9 cellular contexts compared by ENCODE assay signal in the genomic region with DNA sequence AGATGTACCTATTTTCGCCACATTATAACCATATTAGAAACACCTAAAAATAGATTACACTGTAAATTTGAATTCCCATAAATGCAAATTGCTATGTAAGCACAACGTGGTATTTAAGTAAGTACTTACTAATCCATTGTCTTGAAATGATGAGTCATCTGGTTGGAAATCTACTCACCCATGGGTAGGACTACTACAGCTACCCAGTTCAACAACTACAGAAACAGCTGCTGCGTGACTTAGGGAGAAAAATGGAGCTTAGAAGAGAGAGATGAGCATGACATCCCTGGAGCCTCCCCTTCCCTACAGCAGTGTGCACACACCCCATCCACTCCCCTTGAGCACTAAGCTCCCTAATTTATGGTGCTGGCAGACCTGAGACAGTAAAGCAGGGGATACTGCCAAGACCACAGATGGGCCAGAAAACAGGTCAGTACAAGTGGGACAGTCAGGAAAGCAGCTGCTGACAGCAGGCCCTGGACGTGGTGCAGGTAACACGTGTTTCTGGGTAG. TPM values are rescaled to one million over a fixed set of nuclear protein-coding genes. Genes with fewer than 3 reads are reported as not detected.
DNase-seq lines count a peak whose midpoint lies in the region; ATAC-seq, FAIRE-seq and TF ChIP-seq lines count a peak whose summit lies in the region.
"Had no signal": no experiment of that assay in that cellular context is flagged by ENCODE, and none has a peak within 500 bp of the region (broad histone marks: within the 10 kb centered on the region; RNA-seq: fewer than 3 reads in every experiment).

No MANE protein-coding gene starts in this region.

- H3K79me2 ChIP-seq in H1 (ENCODE audit: control insufficient read depth in 1 of 2, insufficient read depth in 2 of 2, low read length in 2 of 2), result no peaks in the 10 kb centered on the region

- CTCF ChIA-PET in H1 (lab: Charles Lee; ENCODE audit: partially characterized antibody), result interaction anchor here (1.2 to 1.9 kb wide), 3 partner anchors 9 to 224 kb away, joined by 3 to 14 read pairs (median 12); no protein-coding TSS in a partner anchor

- no peak for TF ChIP-seq POLR2A in NB4 (IDR thresholded peaks at IDR 0.05; ENCODE audit: extremely low read depth, insufficient read length)
- no peak for TF ChIP-seq POLR2A in H1 (IDR thresholded peaks at IDR 0.05; ENCODE audit: control extremely low read depth in 1 of 2, low read depth in 2 of 2, low read length in 2 of 2)

- POLR2A ChIA-PET in H1 (lab: Charles Lee; ENCODE audit: partially characterized antibody), result interaction anchor here (0.6 kb wide), 1 partner anchor 517 kb away, joined by 3 read pairs; no protein-coding TSS in a partner anchor

- intact Hi-C loops in aorta (cut with DNase I), result no loop called here
- intact Hi-C loops in sciatic nerve (cut with DNase I), result no loop called here

- no peak overlapping the region for H2AFZ ChIP-seq in H1 (ENCODE audit: low read length)

- TF ChIP-seq CTCF in NB4 (IDR thresholded peaks at IDR 0.05; ENCODE audit: low read depth, low read length), result no peak
- TF ChIP-seq CTCF in H1 (IDR thresholded peaks at IDR 0.05; ENCODE audit: control extremely low read depth in 1 of 3, insufficient read depth in 1 of 3, low read depth in 1 of 3, low read length in 3 of 3), result no peak

- H3K4me2 ChIP-seq in H1 (ENCODE audit: insufficient read depth in 1 of 2, low read depth in 2 of 2, low read length in 2 of 2), result no peak overlapping the region

- no peak overlapping the region for H3K14ac ChIP-seq in H1 (ENCODE audit: insufficient read length)

- DNase-seq in COLO668 (lab: John Stamatoyannopoulos, UW; ENCODE audit: unreplicated experiment) (peak; percentile 17), NB4 (ENCODE audit: low read depth) (peak; percentile 48), H1 (ENCODE audit: low read depth in 1 of 2, low spot score in 2 of 2) (peak in 1 of 2 experiments; percentile 37), GM19238 (ENCODE audit: insufficient read length, low spot score) (no peak), aorta (no peak), sciatic nerve (ENCODE audit: low spot score) (no peak)
- no peak for DNase-seq in activated CD4-positive, CD25-positive, alpha-beta regulatory T cell (lab: John Stamatoyannopoulos, UW)
- DNase-seq: GDM1 had no signal

- peak; percentile 44 for ATAC-seq in GM21390 (IDR thresholded peaks at IDR 0.05; ENCODE audit: unreplicated experiment)
- ATAC-seq in aorta (ENCODE audit: low FRiP score), result no peak
- no peak for ATAC-seq in sciatic nerve

- H3K27me3 ChIP-seq in H1 (replicated peaks in 1 of 4; ENCODE audit: control insufficient read depth in 3 of 4, extremely low read depth in 1 of 4, insufficient read depth in 3 of 4, low read length in 3 of 4) (no peaks in the 10 kb centered on the region), aorta (ENCODE audit: control insufficient read depth in 1 of 2, insufficient read depth in 2 of 2, low read length in 1 of 2) (no peaks in the 10 kb centered on the region)

- H3K23ac ChIP-seq in H1 (ENCODE audit: insufficient read length), result no peak overlapping the region

- peaks cover 0 to 3% (median 1%) of the 10 kb centered on the region in 4 experiments; a peak in 1 of 7 replicates for H3K4me1 ChIP-seq in H1 (replicated peaks in 1 of 4; ENCODE audit: control insufficient read depth in 3 of 4, insufficient read depth in 4 of 4, low read length in 3 of 4)
- no peaks in the 10 kb centered on the region for H3K4me1 ChIP-seq in aorta (ENCODE audit: control insufficient read depth in 1 of 2, insufficient read depth in 2 of 2, low read length in 2 of 2)

- FAIRE-seq in H1 (lab: Jason Lieb, UNC), result no peak

- no peak overlapping the region for H2BK120ac ChIP-seq in H1 (replicated peaks; ENCODE audit: low read depth, low read length)

- H3K9me3 ChIP-seq in H1 (ENCODE audit: insufficient read depth in 2 of 2, low read depth in 1 of 2, low read length in 1 of 2) (no peaks in the 10 kb centered on the region), aorta (ENCODE audit: control insufficient read depth, low read length) (no peaks in the 10 kb centered on the region)

- no peak overlapping the region for H3K4ac ChIP-seq in H1 (replicated peaks; ENCODE audit: insufficient read length, low read depth, low read length)

- no peak overlapping the region for H2BK12ac ChIP-seq in H1 (ENCODE audit: low read depth, low read length)

- H2AK5ac ChIP-seq in H1 (ENCODE audit: low read depth, low read length), result no peak overlapping the region; the same call in 1 of the 2 replicates

- no peak overlapping the region for H2BK15ac ChIP-seq in H1 (ENCODE audit: low read length)

- no peak overlapping the region for H4K5ac ChIP-seq in H1 (ENCODE audit: insufficient read length, low read depth, low read length)

- WGBS in H1 (ENCODE audit: extremely low coverage in 1 of 2, insufficient coverage in 1 of 2, insufficient read length in 1 of 2, insufficient replicate concordance in 2 of 2, low coverage in 1 of 2, low lambda C conversion rate in 2 of 2, missing lambda C conversion rate in 1 of 2), 2 experiments, result 86% methylated on average over 5 of the region's 5 CpGs; no CpG with 5 or more reads in 1 of the 2 experiments
- 85 to 86% methylated on average over 5 of the region's 5 CpGs for WGBS in aorta, 2 donors

- 0 out of 2 replicates have a peak overlapping the region, but pooled peaks have one; percentile 55 for H2BK5ac ChIP-seq in H1 (ENCODE audit: low read depth, low read length)

- no peak overlapping the region for H2BK20ac ChIP-seq in H1 (ENCODE audit: low read length)

- no peak for TF ChIP-seq RAD21 in H1 (IDR thresholded peaks at IDR 0.05 in 1 of 2, conservative IDR thresholded peaks at IDR 0.05 in 1 of 2; ENCODE audit: low read depth in 2 of 2, low read length in 2 of 2)

- H3K4me3 ChIP-seq in NB4 (ENCODE audit: low read depth, low read length) (no peak overlapping the region), H1 (ENCODE audit: extremely low read depth in 1 of 4, insufficient read depth in 2 of 4, low read depth in 3 of 4, low read length in 4 of 4) (no peak overlapping the region), aorta (ENCODE audit: low read length in 2 of 2) (no peak overlapping the region)

- H3K23me2 ChIP-seq in H1 (ENCODE audit: low read depth, low read length), result no peaks in the 10 kb centered on the region

- H3K36me3 ChIP-seq in H1 (ENCODE audit: control insufficient read depth in 2 of 4, insufficient read depth in 4 of 4, low read length in 3 of 4) (peaks cover 0 to 4% (median 0%) of the 10 kb centered on the region in 4 experiments; a peak in 1 of 8 replicates), aorta (ENCODE audit: control insufficient read depth in 1 of 2, insufficient read depth in 2 of 2, low read length in 1 of 2) (no peaks in the 10 kb centered on the region)

- H3K56ac ChIP-seq in H1 (replicated peaks; ENCODE audit: insufficient read length, low read depth, low read length), result no peak overlapping the region

- no peak overlapping the region for H4K91ac ChIP-seq in H1 (replicated peaks; ENCODE audit: insufficient read length, low read length)

- no peak overlapping the region for H4K8ac ChIP-seq in H1 (ENCODE audit: extremely low read depth, insufficient read depth, low read length)

- H3K79me1 ChIP-seq in H1 (ENCODE audit: low read depth, low read length), result no peaks in the 10 kb centered on the region

- TF ChIP-seq EP300 in H1 (IDR thresholded peaks at IDR 0.05; ENCODE audit: borderline replicate concordance in 1 of 2, low read depth in 2 of 2, low read length in 2 of 2), result no peak

- H3K18ac ChIP-seq in H1 (ENCODE audit: extremely low read depth, low read length), result no peak overlapping the region

- H4K20me1 ChIP-seq in H1 (replicated peaks in 1 of 2; ENCODE audit: control insufficient read depth in 1 of 2, insufficient read depth in 2 of 2, low read length in 2 of 2), result no peaks in the 10 kb centered on the region

- peak overlapping the region in 1 of 4 experiments; percentile 47; a peak in 1 of 7 replicates for H3K9ac ChIP-seq in H1 (replicated peaks in 1 of 4; ENCODE audit: extremely low read depth in 1 of 4, low read depth in 3 of 4, low read length in 3 of 4)

- no peak overlapping the region for H3K27ac ChIP-seq in H1 (ENCODE audit: low read depth, low read length)
- H3K27ac ChIP-seq in aorta (ENCODE audit: low read depth in 1 of 2, low read length in 2 of 2), result no peak overlapping the region

RNA-seq across cellular contexts. Expression of a gene that starts 26.9 kb away (rescaled TPM):
- total RNA-seq in H1 (2021; fragmentation: NEBNext Ultra II Directional; extraction: Animal tissue kit (Norgen Biotek cat#: 25700)), result 29.7 and 30.8 TPM in 2 replicates
- polyA plus RNA-seq in H1 (2011; rRNA removed) (3.2 and 7.2 TPM in 2 replicates), aorta (1 to 10 TPM; 3.2 to 9.4 TPM)
- 7.5 TPM for polyA plus RNA-seq in H1 (2011; cell fraction: cytosol; rRNA removed)
- 2.0 TPM for polyA plus RNA-seq in H1 (2011; cell fraction: nucleus; rRNA removed)
- polyA plus RNA-seq in H1 (2012, experiment 1 of 2), result 8.5 to 20.4 TPM (median 10.9 TPM) in 4 replicates
- polyA plus RNA-seq in H1 (2012, experiment 2 of 2), result 6.3 TPM
- 8.4 TPM for polyA plus RNA-seq in H1 (2013, experiment 1 of 2)
- 9.4 TPM for polyA plus RNA-seq in H1 (2013, experiment 2 of 2)
- 11.6 and 16.0 TPM in 2 replicates for polyA minus RNA-seq in H1 (2011; rRNA and poly(A)+ RNA removed)
- polyA minus RNA-seq in H1 (2011; cell fraction: cytosol; rRNA and poly(A)+ RNA removed), result 8.2 TPM
- 7.1 TPM for polyA minus RNA-seq in H1 (2011; cell fraction: nucleus; rRNA and poly(A)+ RNA removed)
- total RNA-seq in aorta (10 to 100 TPM; 16.2 to 17.8 TPM), sciatic nerve (22.1 TPM)

RNA-seq across cellular contexts. Expression of a gene that starts 32.7 kb away (rescaled TPM):
- 13.4 and 15.2 TPM in 2 replicates for total RNA-seq in H1 (2021; fragmentation: NEBNext Ultra II Directional; extraction: Animal tissue kit (Norgen Biotek cat#: 25700))
- polyA plus RNA-seq in H1 (2011; rRNA removed) (4.5 and 8.5 TPM in 2 replicates), aorta (10 to 100 TPM; 18.6 to 29.7 TPM)
- 8.4 TPM for polyA plus RNA-seq in H1 (2011; cell fraction: cytosol; rRNA removed)
- 4.2 TPM for polyA plus RNA-seq in H1 (2011; cell fraction: nucleus; rRNA removed)
- 6.2 to 7.9 TPM (median 7.8 TPM) in 4 replicates for polyA plus RNA-seq in H1 (2012, experiment 1 of 2)
- 2.9 TPM for polyA plus RNA-seq in H1 (2012, experiment 2 of 2)
- 13.5 TPM for polyA plus RNA-seq in H1 (2013, experiment 1 of 2)
- polyA plus RNA-seq in H1 (2013, experiment 2 of 2), result 12.9 TPM
- polyA minus RNA-seq in H1 (2011; rRNA and poly(A)+ RNA removed), result 7.7 and 13.3 TPM in 2 replicates
- polyA minus RNA-seq in H1 (2011; cell fraction: cytosol; rRNA and poly(A)+ RNA removed), result 4.8 TPM
- polyA minus RNA-seq in H1 (2011; cell fraction: nucleus; rRNA and poly(A)+ RNA removed), result 7.2 TPM
- total RNA-seq in aorta (10 to 100 TPM; 34.1 to 38.7 TPM), sciatic nerve (32.9 TPM)

RNA-seq across cellular contexts. Expression of a gene that starts 47.7 kb away (rescaled TPM):
- 11.0 and 12.8 TPM in 2 replicates for total RNA-seq in H1 (2021; fragmentation: NEBNext Ultra II Directional; extraction: Animal tissue kit (Norgen Biotek cat#: 25700))
- 5.9 and 6.2 TPM in 2 replicates for polyA plus RNA-seq in H1 (2011; rRNA removed)
- polyA plus RNA-seq in H1 (2011; cell fraction: cytosol; rRNA removed), result 10.0 TPM
- polyA plus RNA-seq in H1 (2011; cell fraction: nucleus; rRNA removed), result 24.0 TPM
- 10.8 to 15.1 TPM (median 13.2 TPM) in 4 replicates for polyA plus RNA-seq in H1 (2012, experiment 1 of 2)
- polyA plus RNA-seq in H1 (2012, experiment 2 of 2), result 1.4 TPM
- polyA plus RNA-seq in H1 (2013, experiment 1 of 2), result 11.1 TPM
- 8.7 TPM for polyA plus RNA-seq in H1 (2013, experiment 2 of 2)
- 13.1 and 23.8 TPM in 2 replicates for polyA minus RNA-seq in H1 (2011; rRNA and poly(A)+ RNA removed)
- 12.9 TPM for polyA minus RNA-seq in H1 (2011; cell fraction: cytosol; rRNA and poly(A)+ RNA removed)
- 22.4 TPM for polyA minus RNA-seq in H1 (2011; cell fraction: nucleus; rRNA and poly(A)+ RNA removed)
- total RNA-seq in aorta, result 10 to 100 TPM; 38.3 to 45.9 TPM
- 10 to 100 TPM; 21.4 to 26.8 TPM for polyA plus RNA-seq in aorta
- total RNA-seq in sciatic nerve, result 22.3 TPM

Comparison
In these comparisons a context has a peak if more than half of its experiments do, and no peak if none do; other contexts are left out.
1. DNase-seq: peak in COLO668 (single experiment) and NB4 (single experiment); none in GM19238 (single experiment), activated CD4-positive, CD25-positive, alpha-beta regulatory T cell (0 of 4), aorta (0 of 2) and sciatic nerve (single experiment).